Comparison of ENCODE assay signal across 1 cellular context in genomic region chr7:121046893-121047468, GRCh38.
TF ChIP-seq lines count a peak whose summit lies in the region.

No MANE protein-coding gene starts in this region.

TF ChIP-seq in K562, 482 proteins besides CTCF, POLR2A, EP300 and RAD21 (continued from another document and continues in another):
- no peak for TF ChIP-seq MGA (IDR thresholded peaks at IDR 0.05)
- no peak for TF ChIP-seq RREB1 (CRISPR knock-in tag; IDR thresholded peaks at IDR 0.05)
- TF ChIP-seq ZNF253 (CRISPR knock-in tag; conservative IDR thresholded peaks at IDR 0.05) = no peak
- TF ChIP-seq MNT (conservative IDR thresholded peaks at IDR 0.05) = peak; percentile 43 to 50; a peak in 2 of 4 replicates
- TF ChIP-seq ZNF655 (CRISPR knock-in tag; IDR thresholded peaks at IDR 0.05) = no peak
- no peak for TF ChIP-seq SAFB (IDR thresholded peaks at IDR 0.05; ENCODE audit: borderline replicate concordance, low read depth, low read length)
- TF ChIP-seq SOX6 (IDR thresholded peaks at IDR 0.05) = peak; percentile 97
- TF ChIP-seq ELF4 (CRISPR knock-in tag; IDR thresholded peaks at IDR 0.05) = no peak
- no peak for TF ChIP-seq ILK (tag; IDR thresholded peaks at IDR 0.05; ENCODE audit: borderline replicate concordance, low read depth)
- TF ChIP-seq FIP1L1 (IDR thresholded peaks at IDR 0.05; ENCODE audit: low read depth, low read length, poor library complexity, severe bottlenecking) = no peak
- TF ChIP-seq IFI16 (CRISPR knock-in tag; IDR thresholded peaks at IDR 0.05) = 0 out of 2 replicates have a peak, but pooled peaks have one; percentile 8
- TF ChIP-seq MEF2A (IDR thresholded peaks at IDR 0.05; ENCODE audit: control insufficient read depth, low read depth, low read length) = no peak
- TF ChIP-seq ZFP1 (CRISPR knock-in tag; IDR thresholded peaks at IDR 0.05) = no peak
- no peak for TF ChIP-seq GATAD2A (IDR thresholded peaks at IDR 0.05)
- TF ChIP-seq SREBF2 (CRISPR knock-in tag; IDR thresholded peaks at IDR 0.05) = no peak
- no peak for TF ChIP-seq SPI1 (IDR thresholded peaks at IDR 0.05; ENCODE audit: borderline replicate concordance, low read depth, low read length)
- TF ChIP-seq ZNF134 (CRISPR knock-in tag; conservative IDR thresholded peaks at IDR 0.05) = no peak
- TF ChIP-seq POU5F1 (IDR thresholded peaks at IDR 0.05; ENCODE audit: borderline replicate concordance, low read depth, low read length, partially characterized antibody) = no peak
- peak; percentile 50; the same call in 1 of the 2 replicates for TF ChIP-seq ESRRA (IDR thresholded peaks at IDR 0.05; ENCODE audit: borderline replicate concordance, low read depth)
- TF ChIP-seq YBX1 (IDR thresholded peaks at IDR 0.05) = no peak
- TF ChIP-seq PBX2 (CRISPR knock-in tag; IDR thresholded peaks at IDR 0.05; ENCODE audit: low read depth) = no peak
- TF ChIP-seq PBX2 (tag; conservative IDR thresholded peaks at IDR 0.05; ENCODE audit: low read depth) = 0 out of 2 replicates have a peak, but pooled peaks have one; percentile 20
- TF ChIP-seq FOXO4 (CRISPR knock-in tag; IDR thresholded peaks at IDR 0.05) = no peak
- TF ChIP-seq HES1 (IDR thresholded peaks at IDR 0.05; ENCODE audit: low read depth) = peak; percentile 70; the same call in 1 of the 2 replicates
- TF ChIP-seq HOMEZ (CRISPR knock-in tag; IDR thresholded peaks at IDR 0.05) = no peak
